ENCODE assay signal across 20 cellular contexts in the genomic region with DNA sequence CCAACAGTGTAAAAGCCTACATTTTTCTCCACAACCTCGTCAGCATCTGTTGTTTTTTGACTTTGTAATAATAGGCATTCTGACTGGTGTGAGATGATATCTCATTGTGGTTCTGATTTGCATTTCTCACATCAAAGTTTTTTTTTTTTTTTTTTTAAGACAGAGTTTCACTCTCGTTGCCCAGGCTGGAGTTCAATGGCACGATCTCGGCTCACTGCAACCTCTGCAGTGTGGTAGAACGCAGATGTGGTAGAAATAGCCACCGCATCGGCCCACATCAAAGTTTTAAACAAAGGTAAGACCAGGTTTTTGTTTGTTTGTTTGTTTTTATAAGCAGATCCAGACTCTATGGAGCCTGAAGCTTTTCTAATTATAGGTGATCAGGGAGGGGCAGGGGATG. TPM values are rescaled to one million over a fixed set of nuclear protein-coding genes. Genes with fewer than 3 reads are reported as not detected.
A peak's percentile ranks its signal among the peaks of the same experiment; 100 is the strongest.
DNase-seq lines count a peak whose midpoint lies in the region; ATAC-seq lines count a peak whose summit lies in the region.
"Had no signal": no experiment of that assay in that cellular context is flagged by ENCODE, and none has a peak within 500 bp of the region (broad histone marks: within the 10 kb centered on the region; RNA-seq: fewer than 3 reads in every experiment).

No MANE protein-coding gene starts in this region.

- intact Hi-C loops in activated naive CD4-positive, alpha-beta T cell treated with anti-CD3 and anti-CD28 coated beads for 36 hours (cut with micrococcal nuclease): no loop called here

- no peak overlapping the region for H2AK5ac ChIP-seq in trophoblast cell (ENCODE audit: low read length)

- no peak overlapping the region for H3K4ac ChIP-seq in trophoblast cell (ENCODE audit: low read depth, low read length)

- no peak overlapping the region for H3K4me3 Mint-ChIP-seq in activated naive CD4-positive, alpha-beta T cell treated with anti-CD3 and anti-CD28 coated beads, Interleukin-2, amount 10 ng/mL, durations not matched to agents 7 days and 5 days
- H3K4me3 Mint-ChIP-seq in activated naive CD4-positive, alpha-beta T cell treated with anti-CD3 and anti-CD28 coated beads for 36 hours: no peak overlapping the region
- H3K4me3 Mint-ChIP-seq: CD8-positive, alpha-beta T cell had no signal

- no peaks in the 10 kb centered on the region for H3K36me3 Mint-ChIP-seq in activated naive CD4-positive, alpha-beta T cell treated with anti-CD3 and anti-CD28 coated beads, Interleukin-2, amount 10 ng/mL, durations not matched to agents 7 days and 5 days
- H3K36me3 Mint-ChIP-seq in activated naive CD4-positive, alpha-beta T cell treated with anti-CD3 and anti-CD28 coated beads for 36 hours (ENCODE audit: low read depth): no peaks in the 10 kb centered on the region
- H3K36me3 Mint-ChIP-seq: CD8-positive, alpha-beta T cell had no signal

- no peak overlapping the region for H2AFZ ChIP-seq in trophoblast cell (ENCODE audit: insufficient read depth, low read length, poor library complexity)

- no peak overlapping the region for H2BK5ac ChIP-seq in trophoblast cell (ENCODE audit: low read depth, low read length, poor library complexity)

- H3K27ac Mint-ChIP-seq in activated naive CD4-positive, alpha-beta T cell treated with anti-CD3 and anti-CD28 coated beads, Interleukin-2, amount 10 ng/mL, durations not matched to agents 7 days and 5 days: peak overlapping the region; percentile 75
- H3K27ac Mint-ChIP-seq in activated naive CD4-positive, alpha-beta T cell treated with anti-CD3 and anti-CD28 coated beads for 36 hours: no peak overlapping the region
- H3K27ac Mint-ChIP-seq: CD8-positive, alpha-beta T cell had no signal

- no peaks in the 10 kb centered on the region for H3K36me3 ChIP-seq in trophoblast cell (ENCODE audit: control insufficient read depth in 1 of 2, insufficient read depth in 2 of 2, low read length in 2 of 2)
- H3K36me3 ChIP-seq: BE2C, MG63 had no signal

- H3K79me2 ChIP-seq in trophoblast cell (ENCODE audit: control insufficient read depth, insufficient read depth, low read length, poor library complexity): no peaks in the 10 kb centered on the region

- no peaks in the 10 kb centered on the region for H3K9me3 Mint-ChIP-seq in activated naive CD4-positive, alpha-beta T cell treated with anti-CD3 and anti-CD28 coated beads, Interleukin-2, amount 10 ng/mL, durations not matched to agents 7 days and 5 days
- H3K9me3 Mint-ChIP-seq in activated naive CD4-positive, alpha-beta T cell treated with anti-CD3 and anti-CD28 coated beads for 36 hours: peaks cover under 1% of the 10 kb centered on the region
- H3K9me3 Mint-ChIP-seq: CD8-positive, alpha-beta T cell had no signal

- H3K9ac ChIP-seq in trophoblast cell (ENCODE audit: low read length): no peak overlapping the region

- H3K4me1 Mint-ChIP-seq in activated naive CD4-positive, alpha-beta T cell treated with anti-CD3 and anti-CD28 coated beads, Interleukin-2, amount 10 ng/mL, durations not matched to agents 7 days and 5 days: peaks cover 6% of the 10 kb centered on the region
- peaks cover 2% of the 10 kb centered on the region for H3K4me1 Mint-ChIP-seq in activated naive CD4-positive, alpha-beta T cell treated with anti-CD3 and anti-CD28 coated beads for 36 hours (ENCODE audit: low read depth)

- peaks cover 1% of the 10 kb centered on the region for H3K9me3 ChIP-seq in trophoblast cell (ENCODE audit: insufficient read depth, low read depth, low read length)
- H3K9me3 ChIP-seq: BE2C, MG63 had no signal

- peak; percentile 39 for DNase-seq in activated naive CD4-positive, alpha-beta T cell treated with anti-CD3 and anti-CD28 coated beads, Interleukin-2, amount 10 ng/mL, durations not matched to agents 7 days and 5 days
- no peak for DNase-seq in activated naive CD4-positive, alpha-beta T cell treated with anti-CD3 and anti-CD28 coated beads for 36 hours
- DNase-seq in Jurkat, Clone E6-1 (ENCODE audit: low read depth, low spot score): peak; percentile 9
- DNase-seq in HUDEP-2 (lab: John Stamatoyannopoulos, UW; ENCODE audit: unreplicated experiment in 76 of 76): no peak
- DNase-seq in trophoblast cell: no peak
- DNase-seq in NCI-H1436 treated with DMSO at 0.1 percent for 48 hours (lab: John Stamatoyannopoulos, UW): no peak
- DNase-seq: BE2C; CD8-positive, alpha-beta T cell; DND-41; GDM1; MG63; NCI-H1105; NCI-H187; NCI-H446 treated with DMSO at 0.1 percent for 48 hours; NCI-H774; T-helper 1 cell had no signal

- H2BK120ac ChIP-seq in trophoblast cell (ENCODE audit: insufficient read depth, low read length, poor library complexity): no peak overlapping the region

- H3K18ac ChIP-seq in trophoblast cell (ENCODE audit: low read length): no peak overlapping the region

- no peak overlapping the region for H3K4me3 ChIP-seq in Jurkat, Clone E6-1 (ENCODE audit: low read length)
- H3K4me3 ChIP-seq in trophoblast cell (ENCODE audit: low read depth, low read length): no peak overlapping the region
- H3K4me3 ChIP-seq: MG63, SK-N-MC had no signal

- no peaks in the 10 kb centered on the region for H3K27me3 ChIP-seq in trophoblast cell (ENCODE audit: insufficient read depth, low read length)
- H3K27me3 ChIP-seq: BE2C, MG63 had no signal

- no peaks in the 10 kb centered on the region for H3K4me1 ChIP-seq in trophoblast cell (ENCODE audit: control insufficient read depth in 1 of 2, insufficient read depth in 2 of 2, low read length in 2 of 2)
- H3K4me1 ChIP-seq: BE2C had no signal

- H3K27ac ChIP-seq in trophoblast cell (ENCODE audit: low read depth, low read length): no peak overlapping the region
- H3K27ac ChIP-seq: SK-N-MC had no signal

- no peak overlapping the region for H4K8ac ChIP-seq in trophoblast cell (ENCODE audit: low read depth, low read length)

- H3K27me3 Mint-ChIP-seq in activated naive CD4-positive, alpha-beta T cell treated with anti-CD3 and anti-CD28 coated beads, Interleukin-2, amount 10 ng/mL, durations not matched to agents 7 days and 5 days: peaks cover 11% of the 10 kb centered on the region
- H3K27me3 Mint-ChIP-seq in activated naive CD4-positive, alpha-beta T cell treated with anti-CD3 and anti-CD28 coated beads for 36 hours (ENCODE audit: low read depth): peaks cover 3% of the 10 kb centered on the region

- H4K12ac ChIP-seq in trophoblast cell (ENCODE audit: low read depth, low read length): no peak overlapping the region

- H3K14ac ChIP-seq in trophoblast cell (ENCODE audit: low read length): no peak overlapping the region

- ATAC-seq in GM21360 (IDR thresholded peaks at IDR 0.05; ENCODE audit: unreplicated experiment): peak; percentile 71
- ATAC-seq: CD8-positive, alpha-beta T cell; Panc1; Right ventricle myocardium inferior had no signal

- no peak overlapping the region for H2BK12ac ChIP-seq in trophoblast cell (ENCODE audit: low read length)

- H3K4me2 ChIP-seq in trophoblast cell (ENCODE audit: low read length): no peak overlapping the region

- no peak overlapping the region for H4K91ac ChIP-seq in trophoblast cell (ENCODE audit: low read depth, low read length)

- no peaks in the 10 kb centered on the region for H3K79me1 ChIP-seq in trophoblast cell (ENCODE audit: low read length)

- no peak overlapping the region for H3K23ac ChIP-seq in trophoblast cell (ENCODE audit: low read length)

- CTCF ChIA-PET in activated naive CD4-positive, alpha-beta T cell treated with anti-CD3 and anti-CD28 coated beads, Interleukin-2, amount 10 ng/mL, durations not matched to agents 7 days and 5 days (lab: Charles Lee): no interaction called here
- CTCF ChIA-PET in activated naive CD4-positive, alpha-beta T cell treated with anti-CD3 and anti-CD28 coated beads for 36 hours (lab: Charles Lee): no interaction called here

- WGBS in trophoblast cell (ENCODE audit: extremely low coverage, insufficient coverage, insufficient read length): no CpG with 5 or more reads among the region's 7 CpGs

RNA-seq across cellular contexts. Expression of a gene that starts 12.7 kb away (rescaled TPM):
- total RNA-seq in activated naive CD4-positive, alpha-beta T cell treated with anti-CD3 and anti-CD28 coated beads for 36 hours: not detected
- polyA plus RNA-seq in Jurkat, Clone E6-1 (2012; ENCODE audit: insufficient read depth, insufficient read length): not detected
- 0.40 and 0.41 TPM in 2 replicates for polyA plus RNA-seq in trophoblast cell (2013)
- total RNA-seq: CD8-positive, alpha-beta T cell had no signal

Comparison
In these comparisons a context has a peak if more than half of its experiments do, and no peak if none do; other contexts are left out.
1. DNase-seq: peak in activated naive CD4-positive, alpha-beta T cell treated with anti-CD3 and anti-CD28 coated beads, Interleukin-2, amount 10 ng/mL, durations not matched to agents 7 days and 5 days (single experiment) and Jurkat, Clone E6-1 (single experiment); none in activated naive CD4-positive, alpha-beta T cell treated with anti-CD3 and anti-CD28 coated beads for 36 hours (single experiment), HUDEP-2 (0 of 76), trophoblast cell (0 of 2) and NCI-H1436 treated with DMSO at 0.1 percent for 48 hours (single experiment).